8 cellular contexts compared by ENCODE assay signal in the genomic region with DNA sequence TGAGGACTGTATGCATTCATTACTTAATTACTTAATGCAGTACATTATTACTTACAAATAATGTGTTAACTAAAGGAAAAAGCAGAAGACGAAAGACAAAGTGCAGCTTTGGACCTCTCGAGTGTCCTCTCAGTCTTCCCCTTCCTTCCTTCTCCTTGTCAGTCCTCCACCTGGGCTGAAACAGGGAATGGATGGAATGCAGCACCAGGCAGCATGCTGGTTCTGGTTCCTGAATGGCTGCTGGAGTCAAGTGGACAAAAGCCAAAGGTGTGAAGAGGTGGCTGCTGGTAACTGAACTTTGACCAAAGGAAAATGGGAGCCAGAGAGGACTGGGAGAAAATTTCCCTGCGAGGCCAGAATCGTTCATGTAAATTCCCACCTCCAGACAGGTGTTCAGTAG.
"Had no signal": no experiment of that assay in that cellular context is flagged by ENCODE, and none has a peak within 500 bp of the region (broad histone marks: within the 10 kb centered on the region; RNA-seq: fewer than 3 reads in every experiment).

No MANE protein-coding gene starts in this region.

- H3K4me3 ChIP-seq: K562 had no signal

- DNase-seq: GOT3, H9, IMR-90, KG1 had no signal

- H3K4me3 Mint-ChIP-seq: H9 had no signal

- FAIRE-seq: H54, K562 had no signal

- ATAC-seq: HCT116, K562 had no signal

- H3K27ac ChIP-seq: HL-60 had no signal

- H3K9me3 Mint-ChIP-seq: H9 had no signal
